12 cellular contexts compared by ENCODE assay signal in the genomic region with DNA sequence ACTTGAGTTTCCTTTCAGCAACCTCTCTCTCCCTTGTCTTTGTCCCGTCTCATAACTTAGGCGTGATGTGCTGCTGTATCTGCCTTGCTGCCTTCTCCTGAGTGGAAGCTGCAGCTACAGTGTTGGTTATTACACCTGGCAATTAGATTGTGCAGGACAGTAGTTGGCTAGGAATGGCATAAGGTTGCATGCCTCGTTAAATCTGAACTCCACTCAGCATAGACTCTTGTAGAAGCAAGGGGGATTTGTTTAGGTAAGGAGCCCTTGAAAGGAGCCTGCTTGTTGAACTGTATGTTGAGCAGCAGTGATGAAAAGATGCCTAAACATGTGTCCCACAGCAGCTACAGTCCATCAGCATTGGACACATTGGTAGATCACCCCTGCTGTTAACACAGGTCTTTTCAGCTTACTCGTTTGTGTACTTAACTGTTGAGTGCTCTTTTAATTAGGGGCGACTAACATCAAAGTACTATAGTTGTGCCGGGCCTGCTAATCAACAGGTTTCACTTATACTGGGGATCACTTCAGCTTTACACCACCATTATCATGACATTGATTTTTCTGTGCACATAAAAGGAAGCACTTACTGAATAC.
DNase-seq lines count a peak whose midpoint lies in the region; ATAC-seq and TF ChIP-seq lines count a peak whose summit lies in the region.
"Had no signal": no experiment of that assay in that cellular context is flagged by ENCODE, and none has a peak within 500 bp of the region (broad histone marks: within the 10 kb centered on the region; RNA-seq: fewer than 3 reads in every experiment).

No MANE protein-coding gene starts in this region.

- H3K27ac Mint-ChIP-seq in activated naive CD4-positive, alpha-beta T cell treated with anti-CD3 and anti-CD28 coated beads, Interleukin-2, amount 50 U/mL, for 24 hours, result no peak overlapping the region
- H3K27ac Mint-ChIP-seq in stimulated activated naive B cell treated with anti-CD40 and anti-IgM and Interleukin-4, amounts not matched to agents 10 μg/mL and 1 μg/mL and 100 μg/mL, for 72 hours, result peak overlapping the region; percentile 94
- H3K27ac Mint-ChIP-seq: progenitor cell of endocrine pancreas had no signal

- no peaks in the 10 kb centered on the region for H3K9me2 ChIP-seq in SU-DHL-6 (replicated peaks; ENCODE audit: insufficient read depth, low read length)

- H3K4me2 ChIP-seq in SU-DHL-6 (ENCODE audit: low read depth, low read length, poor library complexity, severe bottlenecking), result peak overlapping the region; percentile 84

- no peaks in the 10 kb centered on the region for H3K36me3 Mint-ChIP-seq in activated naive CD4-positive, alpha-beta T cell treated with anti-CD3 and anti-CD28 coated beads, Interleukin-2, amount 50 U/mL, for 24 hours
- no peaks in the 10 kb centered on the region for H3K36me3 Mint-ChIP-seq in stimulated activated naive B cell treated with anti-CD40 and anti-IgM and Interleukin-4, amounts not matched to agents 10 μg/mL and 1 μg/mL and 100 μg/mL, for 72 hours

- no peak for TF ChIP-seq CTCF in SU-DHL-6 (IDR thresholded peaks at IDR 0.05; ENCODE audit: insufficient read depth, low read length, poor library complexity, severe bottlenecking)

- H3K36me3 ChIP-seq in SU-DHL-6 (ENCODE audit: low read length), result 0 out of 2 replicates have a peak, but pooled peaks cover 3% of the 10 kb centered on the region

- peak overlapping the region; percentile 59 for H3K9ac ChIP-seq in SU-DHL-6 (ENCODE audit: low read length)

- H3K27me3 ChIP-seq in SU-DHL-6 (ENCODE audit: low read length), result no peaks in the 10 kb centered on the region

- peak overlapping the region; percentile 5 for H3K4me3 Mint-ChIP-seq in activated naive CD4-positive, alpha-beta T cell treated with anti-CD3 and anti-CD28 coated beads, Interleukin-2, amount 50 U/mL, for 24 hours
- H3K4me3 Mint-ChIP-seq in stimulated activated naive B cell treated with anti-CD40 and anti-IgM and Interleukin-4, amounts not matched to agents 10 μg/mL and 1 μg/mL and 100 μg/mL, for 72 hours, result peak overlapping the region; percentile 85 to 86

- peak overlapping the region; percentile 94 for H3K27ac ChIP-seq in SU-DHL-6 (ENCODE audit: low read depth, low read length)
- H3K27ac ChIP-seq: HL-60, SK-N-MC had no signal

- H3K4me3 ChIP-seq in SU-DHL-6 (ENCODE audit: insufficient read depth, low read length, poor library complexity, severe bottlenecking), result peak overlapping the region; percentile 37
- H3K4me3 ChIP-seq: SK-N-MC had no signal

- H3K27me3 Mint-ChIP-seq in activated naive CD4-positive, alpha-beta T cell treated with anti-CD3 and anti-CD28 coated beads, Interleukin-2, amount 50 U/mL, for 24 hours, result no peaks in the 10 kb centered on the region
- H3K27me3 Mint-ChIP-seq in stimulated activated naive B cell treated with anti-CD40 and anti-IgM and Interleukin-4, amounts not matched to agents 10 μg/mL and 1 μg/mL and 100 μg/mL, for 72 hours, result no peaks in the 10 kb centered on the region
- H3K27me3 Mint-ChIP-seq: progenitor cell of endocrine pancreas had no signal

- H3K9me3 ChIP-seq in SU-DHL-6 (ENCODE audit: insufficient read depth, low read length), result no peaks in the 10 kb centered on the region

- peaks cover 39% of the 10 kb centered on the region; the same call in 1 of the 2 replicates for H3K79me2 ChIP-seq in SU-DHL-6 (ENCODE audit: insufficient read depth, low read length)

- peaks cover 35% of the 10 kb centered on the region for H3F3A ChIP-seq in SU-DHL-6 (ENCODE audit: insufficient read depth)

- H4K20me1 ChIP-seq in SU-DHL-6 (ENCODE audit: low read depth, low read length), result no peaks in the 10 kb centered on the region; the same call in 1 of the 2 replicates

- DNase-seq in activated naive CD4-positive, alpha-beta T cell treated with Interleukin-2 at 50 U/mL for 16 hours, result no peak
- DNase-seq in NCI-H2029 (lab: John Stamatoyannopoulos, UW) (peak; percentile 48), RPMI8226 (no peak)
- no peak for DNase-seq in stimulated activated naive B cell treated with anti-CD40 and anti-IgM and Interleukin-4, amounts not matched to agents 10 μg/mL and 1 μg/mL and 100 μg/mL, for 72 hours
- DNase-seq: activated T-cell treated with anti-CD3 and anti-CD28 coated beads, Interleukin-2, amount 50 U/mL, for 48 hours had no signal

- H3K9me3 Mint-ChIP-seq in activated naive CD4-positive, alpha-beta T cell treated with anti-CD3 and anti-CD28 coated beads, Interleukin-2, amount 50 U/mL, for 24 hours, result no peaks in the 10 kb centered on the region
- no peaks in the 10 kb centered on the region for H3K9me3 Mint-ChIP-seq in stimulated activated naive B cell treated with anti-CD40 and anti-IgM and Interleukin-4, amounts not matched to agents 10 μg/mL and 1 μg/mL and 100 μg/mL, for 72 hours

- H3K4me1 Mint-ChIP-seq in activated naive CD4-positive, alpha-beta T cell treated with anti-CD3 and anti-CD28 coated beads, Interleukin-2, amount 50 U/mL, for 24 hours, result peaks cover 5% of the 10 kb centered on the region
- peaks cover 36 to 50% of the 10 kb centered on the region in 2 donors for H3K4me1 Mint-ChIP-seq in stimulated activated naive B cell treated with anti-CD40 and anti-IgM and Interleukin-4, amounts not matched to agents 10 μg/mL and 1 μg/mL and 100 μg/mL, for 72 hours

- H2AFZ ChIP-seq in SU-DHL-6 (ENCODE audit: low read depth, low read length, severe bottlenecking), result peak overlapping the region; percentile 1

- no peak for ATAC-seq in stimulated activated naive B cell treated with anti-CD40 and anti-IgM and Interleukin-4, amounts not matched to agents 10 μg/mL and 1 μg/mL and 100 μg/mL, for 72 hours (replicated peaks)
- ATAC-seq in HG02852 (IDR thresholded peaks at IDR 0.05; ENCODE audit: unreplicated experiment) (no peak), GM21825 (IDR thresholded peaks at IDR 0.05; ENCODE audit: unreplicated experiment) (no peak)
